13 cellular contexts compared by ENCODE assay signal in the genomic region with DNA sequence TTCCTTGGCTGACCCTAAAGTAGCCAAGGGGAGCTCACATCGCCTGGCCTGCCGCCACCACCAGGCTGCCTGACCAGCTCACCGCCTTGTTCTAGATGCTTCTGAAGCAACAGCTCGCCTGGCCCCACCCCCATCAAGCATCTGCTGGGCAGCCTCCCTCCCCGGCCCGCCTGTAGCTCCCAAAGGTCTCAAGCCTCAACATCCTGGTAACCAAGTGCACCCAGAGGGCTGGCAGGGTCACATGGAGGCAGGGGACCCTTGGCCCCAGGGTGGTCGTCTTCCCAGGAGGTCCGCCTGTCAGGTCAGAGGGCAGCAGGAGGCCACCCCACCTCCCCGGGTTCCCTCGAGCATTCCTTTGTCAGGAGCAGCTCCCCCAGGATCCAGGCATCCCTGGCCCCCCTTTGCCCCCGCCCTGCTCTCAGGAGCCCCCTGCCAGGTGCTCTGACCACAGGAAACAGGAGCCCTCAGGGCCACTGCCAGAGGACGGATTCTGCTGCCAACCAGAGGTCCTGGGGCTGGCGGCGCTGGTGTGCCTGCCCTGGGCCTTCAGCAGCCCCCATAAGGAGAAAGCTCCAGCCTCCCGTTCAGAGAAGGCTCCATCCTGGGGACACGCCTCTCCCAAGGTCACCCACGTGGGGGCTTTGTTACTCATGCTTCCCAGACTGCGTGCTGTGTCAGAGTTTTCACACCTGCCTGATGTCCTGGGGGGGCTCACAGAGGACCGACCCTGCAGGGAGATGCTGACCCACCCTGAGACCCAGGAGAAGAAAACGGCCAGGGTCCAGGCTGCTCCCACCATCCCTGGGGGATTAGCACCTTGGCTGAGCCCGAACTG. TPM values are rescaled to one million over a fixed set of nuclear protein-coding genes. Genes with fewer than 3 reads are reported as not detected.
DNase-seq lines count a peak whose midpoint lies in the region; ATAC-seq and TF ChIP-seq lines count a peak whose summit lies in the region.
"Had no signal": no experiment of that assay in that cellular context is flagged by ENCODE, and none has a peak within 500 bp of the region (broad histone marks: within the 10 kb centered on the region; RNA-seq: fewer than 3 reads in every experiment).

No MANE protein-coding gene starts in this region.

- ATAC-seq in RWPE2 (ENCODE audit: low read depth) (no peak), left ventricle myocardium superior (no peak), HG03196 (IDR thresholded peaks at IDR 0.05; ENCODE audit: unreplicated experiment) (no peak), GM21447 (IDR thresholded peaks at IDR 0.05; ENCODE audit: unreplicated experiment) (no peak)

- H3K36me3 ChIP-seq in RWPE2 (ENCODE audit: low read depth) = no peaks in the 10 kb centered on the region
- H3K36me3 ChIP-seq in skeletal muscle tissue (ENCODE audit: control insufficient read depth in 3 of 3, insufficient read depth in 3 of 3, low read length in 3 of 3) = peaks cover 0 to 7% (median 0%) of the 10 kb centered on the region in 3 donors

- no peaks in the 10 kb centered on the region for H3K4me1 ChIP-seq in RWPE2 (ENCODE audit: insufficient read depth, poor library complexity, severe bottlenecking)
- peaks cover 40 to 51% (median 47%) of the 10 kb centered on the region in 3 donors for H3K4me1 ChIP-seq in skeletal muscle tissue (ENCODE audit: control insufficient read depth in 3 of 3, insufficient read depth in 3 of 3, low read length in 3 of 3)
- H3K4me1 ChIP-seq: foreskin keratinocyte had no signal

- H3K9ac ChIP-seq in skeletal muscle tissue (ENCODE audit: low read depth in 1 of 3, low read length in 3 of 3) = peak overlapping the region; percentile 63 to 71 (median 70)

- no peak for TF ChIP-seq CTCF in RWPE2 (IDR thresholded peaks at IDR 0.05; ENCODE audit: poor library complexity, severe bottlenecking)

- intact Hi-C loops in left ventricle myocardium superior (cut with micrococcal nuclease) = no loop called here

- H3K27ac ChIP-seq in RWPE2 (ENCODE audit: poor library complexity, severe bottlenecking) (no peak overlapping the region), skeletal muscle tissue (ENCODE audit: low read depth, low read length) (peak overlapping the region; percentile 65)
- H3K27ac ChIP-seq: foreskin keratinocyte had no signal

- H3K27me3 ChIP-seq in RWPE2 (ENCODE audit: insufficient read depth, poor library complexity, severe bottlenecking) = peaks cover 7% of the 10 kb centered on the region
- H3K27me3 ChIP-seq in skeletal muscle tissue (ENCODE audit: control insufficient read depth in 3 of 3, insufficient read depth in 3 of 3, low read length in 3 of 3) = peaks cover 0 to 6% (median 4%) of the 10 kb centered on the region in 3 donors

- peak; percentile 64 for DNase-seq in DMS53 (lab: John Stamatoyannopoulos, UW)
- DNase-seq in DMS53 treated with DMSO at 0.1 percent for 48 hours (lab: John Stamatoyannopoulos, UW; ENCODE audit: unreplicated experiment) = no peak
- DNase-seq in RWPE2 (ENCODE audit: low spot score) = peak; percentile 51
- peak; percentile 25 for DNase-seq in left ventricle myocardium superior
- DNase-seq in NCI-H2029 (lab: John Stamatoyannopoulos, UW) = no peak

- no peaks in the 10 kb centered on the region for H3K9me3 ChIP-seq in RWPE2 (ENCODE audit: severe bottlenecking)
- no peaks in the 10 kb centered on the region for H3K9me3 ChIP-seq in skeletal muscle tissue (ENCODE audit: control insufficient read depth in 3 of 3, low read length in 3 of 3)

- H3K4me3 ChIP-seq in RWPE2 (ENCODE audit: severe bottlenecking) = no peak overlapping the region
- H3K4me3 ChIP-seq in skeletal muscle tissue (ENCODE audit: low read length in 3 of 3) = peak overlapping the region; percentile 59 to 64 (median 62)

RNA-seq across cellular contexts. Expression of gene LRRC14B, which starts 3.5 kb away (rescaled TPM):
- total RNA-seq in left ventricle myocardium superior = 107 TPM
- 19.3 TPM for total RNA-seq in skeletal muscle tissue
- total RNA-seq: A172; activated CD8-positive, alpha-beta memory T cell treated with anti-CD3 and anti-CD28 coated beads for 36 hours; bronchial epithelial cell; foreskin keratinocyte; T-helper 17 cell had no signal

RNA-seq across cellular contexts. Expression of gene CCDC127, which starts 30.1 kb away (rescaled TPM):
- total RNA-seq in left ventricle myocardium superior (7.7 TPM), skeletal muscle tissue (6.3 TPM)

RNA-seq across cellular contexts. Expression of gene SDHA, which starts 30.3 kb away (rescaled TPM):
- total RNA-seq in left ventricle myocardium superior (876 TPM), skeletal muscle tissue (98.6 TPM)

Comparison
In these comparisons a context has a peak if more than half of its experiments do, and no peak if none do; other contexts are left out.
1. DNase-seq: peak in DMS53 (single experiment), RWPE2 (single experiment) and left ventricle myocardium superior (single experiment); none in DMS53 treated with DMSO at 0.1 percent for 48 hours (single experiment) and NCI-H2029 (single experiment).